Comparison of ENCODE assay signal across 31 cellular contexts in genomic region chr11:94184861-94185260, GRCh38. TPM values are rescaled to one million over a fixed set of nuclear protein-coding genes. Genes with fewer than 3 reads are reported as not detected.
A peak's percentile ranks its signal among the peaks of the same experiment; 100 is the strongest.
DNase-seq lines count a peak whose midpoint lies in the region; FAIRE-seq and TF ChIP-seq lines count a peak whose summit lies in the region.
"Had no signal": no experiment of that assay in that cellular context is flagged by ENCODE, and none has a peak within 500 bp of the region (broad histone marks: within the 10 kb centered on the region; RNA-seq: fewer than 3 reads in every experiment).

No MANE protein-coding gene starts in this region.

- in situ Hi-C loops in GM23248 (cut with MboI), result no loop called here

- H3K79me2 ChIP-seq in GM23248 (ENCODE audit: insufficient read depth) (peaks cover 9% of the 10 kb centered on the region; the same call in 1 of the 2 replicates), astrocyte (ENCODE audit: insufficient read depth, low read length) (no peaks in the 10 kb centered on the region)

- intact Hi-C loops in uterus (cut with DNase I; ENCODE audit: low total_unique reads), result no loop called here

- H4K20me1 ChIP-seq in GM23248 (ENCODE audit: insufficient read depth) (no peaks in the 10 kb centered on the region), astrocyte (ENCODE audit: insufficient read depth, low read length) (peaks cover 25% of the 10 kb centered on the region)

- H3K27me3 ChIP-seq in GM23248 (replicated peaks; ENCODE audit: insufficient read depth) (no peaks in the 10 kb centered on the region), astrocyte (ENCODE audit: insufficient read depth, low read length) (no peaks in the 10 kb centered on the region), uterus (no peaks in the 10 kb centered on the region)
- H3K27me3 ChIP-seq: heart left ventricle, SJSA1 had no signal

- H2AFZ ChIP-seq in GM23248, result no peak overlapping the region
- no peak overlapping the region for H2AFZ ChIP-seq in astrocyte (ENCODE audit: low read depth, low read length)
- H2AFZ ChIP-seq: GM23338 had no signal

- H3K27ac ChIP-seq in GM23248 (peak overlapping the region; percentile 69), astrocyte (ENCODE audit: low read depth, low read length) (peak overlapping the region; percentile 4), uterus (peak overlapping the region; percentile 1 to 6)
- H3K27ac ChIP-seq: heart left ventricle, SJSA1 had no signal

- H3K4me3 ChIP-seq in GM23248 (peak overlapping the region; percentile 47), astrocyte (ENCODE audit: insufficient read depth, low read depth, low read length) (no peak overlapping the region), uterus (no peak overlapping the region)
- H3K4me3 ChIP-seq: GM23338, heart left ventricle, SJSA1 had no signal

- H3K36me3 Mint-ChIP-seq in astrocyte (ENCODE audit: low read depth, unreplicated experiment) (peaks cover 4% of the 10 kb centered on the region), glutamatergic neuron (ENCODE audit: unreplicated experiment) (peaks cover 11% of the 10 kb centered on the region)

- H3K4me3 Mint-ChIP-seq in astrocyte (ENCODE audit: unreplicated experiment) (no peak overlapping the region), glutamatergic neuron (ENCODE audit: unreplicated experiment) (no peak overlapping the region)
- H3K4me3 Mint-ChIP-seq: activated CD4-positive, alpha-beta T cell treated with anti-CD3 and anti-CD28 coated beads, Interleukin-2, amount 10 ng/mL, durations not matched to agents 24 days and 14 days; activated naive CD4-positive, alpha-beta T cell treated with anti-CD3 and anti-CD28 coated beads for 36 hours; activated T-cell treated with anti-CD3 and anti-CD28 coated beads, Interleukin-2, amount 50 U/mL, for 4 hours; CD4-positive, alpha-beta memory T cell; GM23338; memory B cell; naive thymus-derived CD4-positive, alpha-beta T cell had no signal

- peaks cover 34% of the 10 kb centered on the region for H3F3A ChIP-seq in GM23248 (ENCODE audit: insufficient read depth)

- FAIRE-seq in astrocyte (lab: Jason Lieb, UNC), result no peak
- FAIRE-seq: G401.6, GM18507 had no signal

- H3K36me3 ChIP-seq in GM23248 (ENCODE audit: low read depth), result peaks cover 14% of the 10 kb centered on the region; the same call in 1 of the 2 replicates
- peaks cover 19% of the 10 kb centered on the region for H3K36me3 ChIP-seq in astrocyte (ENCODE audit: insufficient read depth, low read length)
- H3K36me3 ChIP-seq in uterus, result no peaks in the 10 kb centered on the region

- H3K4me2 ChIP-seq in GM23248 (ENCODE audit: unreplicated experiment), result peak overlapping the region; percentile 66
- peak overlapping the region; percentile 6 for H3K4me2 ChIP-seq in astrocyte (ENCODE audit: low read length)

- WGBS in GM23248 (ENCODE audit: low coverage in 1 of 2, low lambda C conversion rate in 2 of 2, missing lambda C conversion rate in 2 of 2), 2 experiments, result 19 to 29% methylated on average over 2 of the region's 2 CpGs

- DNase-seq in GM23248, result peak; percentile 30
- no peak for DNase-seq in astrocyte (ENCODE audit: low read depth)
- peak; percentile 36 for DNase-seq in medulla oblongata (ENCODE audit: extremely low spot score)
- DNase-seq in uterus, result no peak
- DNase-seq in glutamatergic neuron, result no peak
- no peak for DNase-seq in DMS53 (lab: John Stamatoyannopoulos, UW)
- DNase-seq in HuH-7.5 (ENCODE audit: low spot score), result no peak
- DNase-seq: activated CD4-positive, alpha-beta T cell treated with anti-CD3 and anti-CD28 coated beads, Interleukin-2, amount 10 ng/mL, durations not matched to agents 24 days and 14 days; activated naive CD4-positive, alpha-beta T cell treated with anti-CD3 and anti-CD28 coated beads for 36 hours; activated T-cell treated with anti-CD3 and anti-CD28 coated beads, Interleukin-2, amount 50 U/mL, for 4 hours; amygdala; CD4-positive, alpha-beta memory T cell; DMS 273 treated with DMSO at 0.1 percent for 48 hours; heart left ventricle; KG1; MM.1S; naive thymus-derived CD4-positive, alpha-beta T cell; NCI-H1436 treated with DMSO at 0.1 percent for 48 hours; NCI-H2171; NCI-H524 treated with DMSO at 0.1 percent for 48 hours; retina; stimulated activated CD4-positive, alpha-beta T cell treated with anti-CD3 and anti-CD28 coated beads, Interleukin-12 subunit alpha, Interleukin-12 subunit beta, amount 100 ng/mL, for 4 hours; stimulated activated CD4-positive, alpha-beta T cell treated with anti-CD3 and anti-CD28 coated beads, Interleukin-4, amount 100 ng/mL, for 4 hours; stimulated activated naive CD4-positive, alpha-beta T cell treated with Interleukin-2 at 50 U/mL for 16 hours; T-helper 2 cell had no signal

- H3K4me1 Mint-ChIP-seq in astrocyte (ENCODE audit: low read depth, unreplicated experiment) (peaks cover 13% of the 10 kb centered on the region), glutamatergic neuron (ENCODE audit: low read depth, unreplicated experiment) (peaks cover 7% of the 10 kb centered on the region)
- H3K4me1 Mint-ChIP-seq: activated CD4-positive, alpha-beta T cell treated with anti-CD3 and anti-CD28 coated beads, Interleukin-2, amount 10 ng/mL, durations not matched to agents 24 days and 14 days; CD4-positive, alpha-beta memory T cell had no signal

- H3K27me3 Mint-ChIP-seq in astrocyte (ENCODE audit: low read depth, unreplicated experiment) (no peaks in the 10 kb centered on the region), glutamatergic neuron (ENCODE audit: unreplicated experiment) (peaks cover 2% of the 10 kb centered on the region)
- H3K27me3 Mint-ChIP-seq: activated CD4-positive, alpha-beta T cell treated with anti-CD3 and anti-CD28 coated beads, Interleukin-2, amount 10 ng/mL, durations not matched to agents 24 days and 14 days; CD4-positive, alpha-beta memory T cell; memory B cell; naive thymus-derived CD4-positive, alpha-beta T cell had no signal

- no peaks in the 10 kb centered on the region for H3K9me2 ChIP-seq in GM23248 (ENCODE audit: insufficient read depth)

- H3K4me1 ChIP-seq in GM23248 (ENCODE audit: insufficient read depth) (peaks cover 29% of the 10 kb centered on the region), astrocyte (ENCODE audit: insufficient read depth, low read length) (peaks cover 8% of the 10 kb centered on the region), uterus (no peaks in the 10 kb centered on the region)
- H3K4me1 ChIP-seq: SJSA1 had no signal

- TF ChIP-seq CTCF in astrocyte (IDR thresholded peaks at IDR 0.05; ENCODE audit: insufficient read depth, low read depth, low read length), result no peak
- no peak for TF ChIP-seq CTCF in uterus (IDR thresholded peaks at IDR 0.05)
- no peak for TF ChIP-seq CTCF in glutamatergic neuron (IDR thresholded peaks at IDR 0.05; ENCODE audit: partially characterized antibody, unreplicated experiment)

- no peak for TF ChIP-seq POLR2A in uterus (IDR thresholded peaks at IDR 0.05)

- peak overlapping the region; percentile 7; the same call in 1 of the 2 replicates for H3K9ac ChIP-seq in GM23248
- no peak overlapping the region for H3K9ac ChIP-seq in astrocyte (ENCODE audit: low read length)

- H3K9me3 ChIP-seq in GM23248 (ENCODE audit: low read depth), result no peaks in the 10 kb centered on the region
- H3K9me3 ChIP-seq in astrocyte (ENCODE audit: insufficient read depth, low read depth, low read length), result no peaks in the 10 kb centered on the region
- no peaks in the 10 kb centered on the region for H3K9me3 ChIP-seq in uterus
- H3K9me3 ChIP-seq: heart left ventricle, SJSA1, thoracic aorta had no signal

- no peaks in the 10 kb centered on the region for H3K9me3 Mint-ChIP-seq in astrocyte (ENCODE audit: unreplicated experiment)
- H3K9me3 Mint-ChIP-seq in glutamatergic neuron (ENCODE audit: unreplicated experiment), result peaks cover 12% of the 10 kb centered on the region
- H3K9me3 Mint-ChIP-seq: activated CD4-positive, alpha-beta T cell treated with anti-CD3 and anti-CD28 coated beads, Interleukin-2, amount 10 ng/mL, durations not matched to agents 24 days and 14 days; activated naive CD4-positive, alpha-beta T cell treated with anti-CD3 and anti-CD28 coated beads for 36 hours; activated T-cell treated with anti-CD3 and anti-CD28 coated beads, Interleukin-2, amount 50 U/mL, for 4 hours; GM23338; memory B cell had no signal

- H3K27ac Mint-ChIP-seq in astrocyte (ENCODE audit: unreplicated experiment) (no peak overlapping the region), glutamatergic neuron (ENCODE audit: unreplicated experiment) (no peak overlapping the region)
- H3K27ac Mint-ChIP-seq: activated CD4-positive, alpha-beta T cell treated with anti-CD3 and anti-CD28 coated beads, Interleukin-2, amount 10 ng/mL, durations not matched to agents 24 days and 14 days; activated naive CD4-positive, alpha-beta T cell treated with anti-CD3 and anti-CD28 coated beads for 36 hours; CD4-positive, alpha-beta memory T cell; GM23338; naive thymus-derived CD4-positive, alpha-beta T cell had no signal

RNA-seq across cellular contexts. Expression of gene PANX1, which starts 56.2 kb away (rescaled TPM):
- 39.8 and 43.9 TPM in 2 replicates for total RNA-seq in GM23248 (2014; rRNA removed; shearing (Covaris generic))
- polyA plus RNA-seq in GM23248 (2016; fragmentation: Nextera tagmentation; extraction: Ambion mirVana), result 18.7 and 19.7 TPM in 2 replicates
- total RNA-seq in astrocyte, result 42.1 and 46.8 TPM in 2 replicates
- 10 to 100 TPM in 3 of 4 donors, 1 to 10 TPM in 1; 4.1 to 37.9 (median 15.1) TPM for total RNA-seq in uterus
- total RNA-seq in glutamatergic neuron (ENCODE audit: unreplicated experiment), result 58.0 TPM

Comparison
In these comparisons a context has a peak if more than half of its experiments do, and no peak if none do; other contexts are left out.
1. DNase-seq: peak in GM23248 (single experiment) and medulla oblongata (single experiment); none in astrocyte (single experiment), uterus (0 of 2), glutamatergic neuron (single experiment), DMS53 (single experiment) and HuH-7.5 (single experiment).
2. H3K27ac ChIP-seq: peak in every context shown above with its lines; median percentile 69 in GM23248; 4 in astrocyte; 4 in uterus.